8 cellular contexts compared by ENCODE assay signal in the genomic region with DNA sequence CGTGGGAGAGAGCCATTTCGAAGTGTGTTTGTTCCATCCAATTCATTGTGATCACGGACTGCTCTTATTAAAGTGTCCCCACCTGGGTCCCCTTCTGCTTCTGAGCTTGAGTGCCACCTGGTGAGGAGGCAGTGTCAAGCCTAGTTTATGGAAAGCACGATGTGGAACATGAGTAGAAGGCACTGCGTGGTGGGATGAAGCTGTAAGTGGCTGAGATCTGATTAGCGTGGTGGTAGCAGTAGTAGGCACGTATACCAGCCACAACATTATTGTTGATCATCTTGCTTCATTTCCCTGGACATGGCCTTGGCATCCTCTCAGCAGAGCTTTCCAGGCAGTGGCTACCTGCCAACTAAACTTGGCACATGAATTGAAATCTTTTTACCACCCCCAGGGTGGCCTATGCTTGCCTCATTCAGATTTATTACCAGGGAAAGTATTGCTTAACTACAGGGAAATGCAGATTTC. TPM values are rescaled to one million over a fixed set of nuclear protein-coding genes. Genes with fewer than 3 reads are reported as not detected.
DNase-seq lines count a peak whose midpoint lies in the region; ATAC-seq and TF ChIP-seq lines count a peak whose summit lies in the region.

No MANE protein-coding gene starts in this region.

- H3K36me3 ChIP-seq in breast epithelium (no peaks in the 10 kb centered on the region), suprapubic skin (no peaks in the 10 kb centered on the region)

- H3K9me3 Mint-ChIP-seq in naive B cell: no peaks in the 10 kb centered on the region
- no peaks in the 10 kb centered on the region for H3K9me3 Mint-ChIP-seq in natural killer cell treated with Interleukin-12 subunit alpha and Interleukin-12 subunit beta and Interleukin-15 and Interleukin-18, amount 100 ng/mL, for 72 hours

- H3K27ac ChIP-seq in breast epithelium: no peak overlapping the region
- no peak overlapping the region for H3K27ac ChIP-seq in suprapubic skin

- H3K4me1 Mint-ChIP-seq in naive B cell: peaks cover 13 to 20% (median 18%) of the 10 kb centered on the region in 3 donors
- peaks cover 0 to 5% of the 10 kb centered on the region in 2 donors for H3K4me1 Mint-ChIP-seq in natural killer cell treated with Interleukin-12 subunit alpha and Interleukin-12 subunit beta and Interleukin-15 and Interleukin-18, amount 100 ng/mL, for 72 hours (ENCODE audit: low read depth in 2 of 2)

- TF ChIP-seq CTCF in breast epithelium (IDR thresholded peaks at IDR 0.05) (no peak), suprapubic skin (IDR thresholded peaks at IDR 0.05) (no peak)

- H3K27me3 ChIP-seq in breast epithelium (no peaks in the 10 kb centered on the region), suprapubic skin (no peaks in the 10 kb centered on the region)

- peak overlapping the region; percentile 0 to 80 (median 60) for H3K27ac Mint-ChIP-seq in naive B cell
- no peak overlapping the region for H3K27ac Mint-ChIP-seq in natural killer cell treated with Interleukin-12 subunit alpha and Interleukin-12 subunit beta and Interleukin-15 and Interleukin-18, amount 100 ng/mL, for 72 hours

- H3K4me1 ChIP-seq in breast epithelium (no peaks in the 10 kb centered on the region), suprapubic skin (peaks cover 6% of the 10 kb centered on the region)

- H3K4me3 Mint-ChIP-seq in naive B cell: peak overlapping the region; percentile 0 to 65 (median 54)
- H3K4me3 Mint-ChIP-seq in natural killer cell treated with Interleukin-12 subunit alpha and Interleukin-12 subunit beta and Interleukin-15 and Interleukin-18, amount 100 ng/mL, for 72 hours: no peak overlapping the region

- no peaks in the 10 kb centered on the region for H3K36me3 Mint-ChIP-seq in naive B cell
- no peaks in the 10 kb centered on the region for H3K36me3 Mint-ChIP-seq in natural killer cell treated with Interleukin-12 subunit alpha and Interleukin-12 subunit beta and Interleukin-15 and Interleukin-18, amount 100 ng/mL, for 72 hours

- DNase-seq in DMS79 (lab: John Stamatoyannopoulos, UW) (peak; percentile 75), MV-4-11 (lab: John Stamatoyannopoulos, UW) (peak; percentile 57), breast epithelium (ENCODE audit: low spot score in 2 of 2) (peak; percentile 19 to 54), naive B cell (no peak), suprapubic skin (ENCODE audit: low spot score in 2 of 2) (no peak)
- no peak for DNase-seq in natural killer cell treated with Interleukin-12 subunit alpha and Interleukin-12 subunit beta and Interleukin-15 and Interleukin-18, amount 100 ng/mL, for 72 hours (ENCODE audit: low spot score)
- no peak for DNase-seq in stimulated activated CD4-positive, alpha-beta T cell treated with anti-CD3 and anti-CD28 coated beads, Interleukin-4, amount 100 ng/mL, for 24 hours

- peaks cover 0 to 5% (median 0%) of the 10 kb centered on the region in 3 donors for H3K27me3 Mint-ChIP-seq in naive B cell
- H3K27me3 Mint-ChIP-seq in natural killer cell treated with Interleukin-12 subunit alpha and Interleukin-12 subunit beta and Interleukin-15 and Interleukin-18, amount 100 ng/mL, for 72 hours: peaks cover 8 to 9% of the 10 kb centered on the region in 2 donors

- intact Hi-C loops in breast epithelium (cut with DNase I; ENCODE audit: low total_unique reads): no loop called here

- 42% methylated on average over 7 of the region's 7 CpGs for WGBS in suprapubic skin

- H3K4me3 ChIP-seq in breast epithelium (no peak overlapping the region), suprapubic skin (no peak overlapping the region)

- TF ChIP-seq POLR2A in breast epithelium (IDR thresholded peaks at IDR 0.05) (no peak), suprapubic skin (IDR thresholded peaks at IDR 0.05) (no peak)

- H3K9me3 ChIP-seq in breast epithelium: no peaks in the 10 kb centered on the region
- H3K9me3 ChIP-seq in suprapubic skin: no peaks in the 10 kb centered on the region

- ATAC-seq in GM21390 (IDR thresholded peaks at IDR 0.05; ENCODE audit: unreplicated experiment) (peak; percentile 67), naive B cell (ENCODE audit: low read depth in 2 of 2) (peak; percentile 62 to 63)
- ATAC-seq in natural killer cell treated with Interleukin-12 subunit alpha and Interleukin-12 subunit beta and Interleukin-15 and Interleukin-18, amount 100 ng/mL, for 72 hours: no peak

- TF ChIP-seq EP300 in suprapubic skin (IDR thresholded peaks at IDR 0.05): no peak

RNA-seq across cellular contexts. Expression of gene GPAT3, which starts 46.4 kb away (rescaled TPM):
- total RNA-seq in breast epithelium (1 to 10 TPM; 5.1 to 7.6 (median 5.6) TPM), suprapubic skin (1 to 10 TPM; 2.3 to 7.3 (median 4.5) TPM)
- under 1 TPM in 1 of 6 donors, not detected in 5; 0.53 TPM for polyA plus RNA-seq in naive B cell (ENCODE audit: low read depth in 6 of 6)
- total RNA-seq in natural killer cell treated with Interleukin-12 subunit alpha and Interleukin-12 subunit beta and Interleukin-15 and Interleukin-18, amount 100 ng/mL, for 72 hours: 1 to 10 TPM in 1 of 2 donors, under 1 TPM in 1; 0.93 to 2.1 TPM

Comparison
In these comparisons a context has a peak if more than half of its experiments do, and no peak if none do; other contexts are left out.
1. DNase-seq: peak in DMS79 (single experiment), MV-4-11 (single experiment) and breast epithelium (2 of 2); none in naive B cell (single experiment), suprapubic skin (0 of 2), natural killer cell treated with Interleukin-12 subunit alpha and Interleukin-12 subunit beta and Interleukin-15 and Interleukin-18, amount 100 ng/mL, for 72 hours (single experiment) and stimulated activated CD4-positive, alpha-beta T cell treated with anti-CD3 and anti-CD28 coated beads, Interleukin-4, amount 100 ng/mL, for 24 hours (single experiment).
2. ATAC-seq: peak in GM21390 (single experiment) and naive B cell (2 of 2); none in natural killer cell treated with Interleukin-12 subunit alpha and Interleukin-12 subunit beta and Interleukin-15 and Interleukin-18, amount 100 ng/mL, for 72 hours (0 of 2).
3. H3K27ac Mint-ChIP-seq: peak in naive B cell (6 of 6); none in natural killer cell treated with Interleukin-12 subunit alpha and Interleukin-12 subunit beta and Interleukin-15 and Interleukin-18, amount 100 ng/mL, for 72 hours (0 of 2).